14 cellular contexts compared by ENCODE assay signal in the genomic region with DNA sequence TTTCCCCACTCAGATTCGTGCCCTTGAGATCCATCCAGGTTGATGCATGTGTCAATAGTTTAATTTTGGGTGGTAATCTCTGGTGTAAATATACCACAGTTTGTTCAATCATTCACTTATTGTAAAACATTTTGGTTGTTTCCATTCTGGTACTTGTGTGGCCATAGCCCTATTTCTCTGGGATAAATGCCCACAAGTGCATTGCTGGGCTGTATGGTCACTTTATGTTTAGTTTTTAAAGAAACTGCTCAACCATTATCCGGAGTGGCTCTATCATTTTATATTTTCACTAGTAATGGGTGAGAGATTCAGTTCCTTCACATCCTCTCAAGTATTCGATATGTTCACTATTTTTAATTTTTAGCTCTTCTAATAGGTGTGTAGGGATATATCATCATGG.
"Had no signal": no experiment of that assay in that cellular context is flagged by ENCODE, and none has a peak within 500 bp of the region (broad histone marks: within the 10 kb centered on the region; RNA-seq: fewer than 3 reads in every experiment).

No MANE protein-coding gene starts in this region.

- H3K27me3 Mint-ChIP-seq: activated naive CD8-positive, alpha-beta T cell; central memory CD8-positive, alpha-beta T cell had no signal

- H3K4me1 ChIP-seq: colonic mucosa, gastrocnemius medialis, thyroid gland had no signal

- H3K36me3 ChIP-seq: brain microvascular endothelial cell, colonic mucosa, gastrocnemius medialis, thyroid gland had no signal

- H3K4me3 Mint-ChIP-seq: activated CD4-positive, alpha-beta T cell treated with anti-CD3 and anti-CD28 coated beads for 36 hours; activated naive CD8-positive, alpha-beta T cell; central memory CD8-positive, alpha-beta T cell; T-helper 2 cell treated with Interferon-gamma antibody and Interleukin-4, amounts not matched to agents 5 μg/mL and 100 μg/mL, for 36 hours had no signal

- H3K27me3 ChIP-seq: brain microvascular endothelial cell, colonic mucosa, gastrocnemius medialis, thyroid gland had no signal

- H3K4me3 ChIP-seq: colonic mucosa, gastrocnemius medialis, thyroid gland had no signal

- DNase-seq: activated CD4-positive, alpha-beta T cell treated with anti-CD3 and anti-CD28 coated beads for 36 hours; activated CD4-positive, alpha-beta T cell treated with anti-CD3 and anti-CD28 coated beads, Interleukin-2, amount 50 U/mL, for 48 hours; amniotic stem cell; gastrocnemius medialis; midbrain; stimulated activated CD4-positive, alpha-beta T cell treated with anti-CD3 and anti-CD28 coated beads, Interleukin-2, amount 100 ng/mL, for 24 hours; stimulated activated naive CD4-positive, alpha-beta T cell treated with Interleukin-2 at 50 U/mL for 16 hours; thyroid gland had no signal

- H3K27ac Mint-ChIP-seq: activated CD4-positive, alpha-beta T cell treated with anti-CD3 and anti-CD28 coated beads for 36 hours; activated naive CD8-positive, alpha-beta T cell; progenitor cell of endocrine pancreas; T-helper 2 cell treated with Interferon-gamma antibody and Interleukin-4, amounts not matched to agents 5 μg/mL and 100 μg/mL, for 36 hours had no signal

- H3K9me3 ChIP-seq: colonic mucosa, gastrocnemius medialis, thyroid gland had no signal

- ATAC-seq: activated CD4-positive, alpha-beta T cell treated with anti-CD3 and anti-CD28 coated beads for 36 hours; gastrocnemius medialis had no signal

- H3K27ac ChIP-seq: brain microvascular endothelial cell, colonic mucosa, gastrocnemius medialis, thyroid gland had no signal

- H3K9me3 Mint-ChIP-seq: central memory CD8-positive, alpha-beta T cell; T-helper 2 cell treated with Interferon-gamma antibody and Interleukin-4, amounts not matched to agents 5 μg/mL and 100 μg/mL, for 36 hours had no signal

- H3K36me3 Mint-ChIP-seq: activated naive CD8-positive, alpha-beta T cell had no signal
